Comparison of ENCODE assay signal across 9 cellular contexts in the genomic region with DNA sequence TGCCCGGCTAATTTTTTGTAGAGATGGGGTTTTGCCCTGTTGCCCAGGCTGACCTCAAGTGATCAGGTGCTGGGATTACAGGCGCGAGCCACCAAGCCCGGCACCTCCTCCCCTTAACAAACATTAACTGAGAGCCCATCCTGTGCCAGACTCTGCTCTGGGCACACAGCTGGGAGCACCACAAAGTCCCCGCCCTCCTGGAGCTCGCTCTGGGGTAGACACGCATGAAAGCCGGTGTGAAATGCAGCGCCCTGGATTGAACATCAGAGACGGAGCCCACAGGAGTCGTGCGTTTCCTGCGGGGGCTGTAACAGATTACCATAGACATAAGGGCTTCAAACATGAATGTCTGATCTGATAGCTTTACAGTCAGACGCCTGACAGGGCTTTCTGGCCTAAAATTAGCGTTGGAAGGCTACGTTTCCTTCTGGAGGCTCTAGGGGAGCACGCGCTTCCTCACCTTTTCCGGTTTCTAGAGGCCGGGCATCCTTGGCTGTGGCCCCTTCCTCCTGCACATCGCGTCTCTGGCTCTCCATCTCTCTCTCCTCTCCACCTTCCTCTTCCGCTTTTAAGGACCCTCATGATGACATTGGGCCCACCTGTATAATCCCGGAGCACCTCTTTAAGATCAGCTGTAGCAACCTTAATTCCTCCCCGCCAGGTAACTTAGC. TPM values are rescaled to one million over a fixed set of nuclear protein-coding genes. Genes with fewer than 3 reads are reported as not detected.
DNase-seq lines count a peak whose midpoint lies in the region; ATAC-seq and TF ChIP-seq lines count a peak whose summit lies in the region.
"Had no signal": no experiment of that assay in that cellular context is flagged by ENCODE, and none has a peak within 500 bp of the region (broad histone marks: within the 10 kb centered on the region; RNA-seq: fewer than 3 reads in every experiment).

No MANE protein-coding gene starts in this region.

- peaks cover 26% of the 10 kb centered on the region for H3K4me1 Mint-ChIP-seq in activated CD4-positive, alpha-beta memory T cell treated with anti-CD3 and anti-CD28 coated beads for 36 hours (ENCODE audit: low read depth)
- peaks cover 42 to 54% of the 10 kb centered on the region in 2 donors for H3K4me1 Mint-ChIP-seq in immature natural killer cell
- peaks cover 67% of the 10 kb centered on the region for H3K4me1 Mint-ChIP-seq in stimulated activated naive CD8-positive, alpha-beta T cell treated with anti-CD3 and anti-CD28 coated beads, Interleukin-15, amount 100 ng/mL, for 72 hours

- H3K9me3 ChIP-seq in BE2C: no peaks in the 10 kb centered on the region

- no peak for ATAC-seq in stimulated activated naive CD8-positive, alpha-beta T cell treated with anti-CD3 and anti-CD28 coated beads, Interleukin-15, amount 100 ng/mL, for 72 hours
- ATAC-seq in GM21515 (IDR thresholded peaks at IDR 0.05; ENCODE audit: unreplicated experiment) (no peak), HG02973 (IDR thresholded peaks at IDR 0.05; ENCODE audit: unreplicated experiment) (no peak)
- ATAC-seq: WTC11 had no signal

- H3K4me3 ChIP-seq in BE2C (ENCODE audit: low read depth, low read length): no peak overlapping the region

- CTCF ChIA-PET in activated CD4-positive, alpha-beta memory T cell treated with anti-CD3 and anti-CD28 coated beads for 36 hours (lab: Charles Lee): interaction anchor here (0.6 to 2.8 kb wide), 2 partner anchors 197 to 756 kb away, joined by 4 to 9 read pairs; a partner anchor contains a TSS

- peak overlapping the region; percentile 4 for H3K27ac Mint-ChIP-seq in activated CD4-positive, alpha-beta memory T cell treated with anti-CD3 and anti-CD28 coated beads for 36 hours
- H3K27ac Mint-ChIP-seq in immature natural killer cell: peak overlapping the region; percentile 67 to 91 (median 90)
- peak overlapping the region; percentile 95 to 97 for H3K27ac Mint-ChIP-seq in stimulated activated naive CD8-positive, alpha-beta T cell treated with anti-CD3 and anti-CD28 coated beads, Interleukin-15, amount 100 ng/mL, for 72 hours
- H3K27ac Mint-ChIP-seq: WTC11 had no signal

- intact Hi-C loops in activated CD4-positive, alpha-beta memory T cell treated with anti-CD3 and anti-CD28 coated beads for 36 hours (cut with micrococcal nuclease): loop anchor here (2.0 kb wide), 1 partner anchor 15 kb away; no protein-coding TSS in a partner anchor

- H3K4me3 Mint-ChIP-seq in activated CD4-positive, alpha-beta memory T cell treated with anti-CD3 and anti-CD28 coated beads for 36 hours: no peak overlapping the region
- H3K4me3 Mint-ChIP-seq in immature natural killer cell: peak overlapping the region in 4 of 5 donors; percentile 17 to 62 (median 36)
- H3K4me3 Mint-ChIP-seq in stimulated activated naive CD8-positive, alpha-beta T cell treated with anti-CD3 and anti-CD28 coated beads, Interleukin-15, amount 100 ng/mL, for 72 hours: peak overlapping the region; percentile 79 to 85
- H3K4me3 Mint-ChIP-seq: WTC11 had no signal

- H3K36me3 ChIP-seq in BE2C: no peaks in the 10 kb centered on the region

- no peaks in the 10 kb centered on the region for H3K9me3 Mint-ChIP-seq in activated CD4-positive, alpha-beta memory T cell treated with anti-CD3 and anti-CD28 coated beads for 36 hours
- no peaks in the 10 kb centered on the region for H3K9me3 Mint-ChIP-seq in immature natural killer cell
- no peaks in the 10 kb centered on the region for H3K9me3 Mint-ChIP-seq in stimulated activated naive CD8-positive, alpha-beta T cell treated with anti-CD3 and anti-CD28 coated beads, Interleukin-15, amount 100 ng/mL, for 72 hours

- TF ChIP-seq POLR2A in GM19193 (IDR thresholded peaks at IDR 0.05; ENCODE audit: extremely low read depth, insufficient read depth, insufficient read length): peak; percentile 45

- H3K36me3 Mint-ChIP-seq in activated CD4-positive, alpha-beta memory T cell treated with anti-CD3 and anti-CD28 coated beads for 36 hours: no peaks in the 10 kb centered on the region
- H3K36me3 Mint-ChIP-seq in immature natural killer cell: peaks cover 0 to 2% (median 0%) of the 10 kb centered on the region in 3 donors
- H3K36me3 Mint-ChIP-seq: WTC11 had no signal

- H3K27me3 ChIP-seq in BE2C: no peaks in the 10 kb centered on the region

- no peak for DNase-seq in activated CD4-positive, alpha-beta memory T cell treated with anti-CD3 and anti-CD28 coated beads for 36 hours
- no peak for DNase-seq in immature natural killer cell
- no peak for DNase-seq in stimulated activated naive CD8-positive, alpha-beta T cell treated with anti-CD3 and anti-CD28 coated beads, Interleukin-15, amount 100 ng/mL, for 72 hours
- DNase-seq in BE2C: no peak
- no peak for DNase-seq in cerebellar cortex (ENCODE audit: low spot score)

- no peaks in the 10 kb centered on the region for H3K4me1 ChIP-seq in BE2C

- H3K27me3 Mint-ChIP-seq in activated CD4-positive, alpha-beta memory T cell treated with anti-CD3 and anti-CD28 coated beads for 36 hours: peaks cover 5% of the 10 kb centered on the region
- peaks cover 0 to 6% (median 2%) of the 10 kb centered on the region in 3 donors for H3K27me3 Mint-ChIP-seq in immature natural killer cell (ENCODE audit: low read depth in 3 of 3)
- peaks cover 9% of the 10 kb centered on the region for H3K27me3 Mint-ChIP-seq in stimulated activated naive CD8-positive, alpha-beta T cell treated with anti-CD3 and anti-CD28 coated beads, Interleukin-15, amount 100 ng/mL, for 72 hours

- POLR2A ChIA-PET in activated CD4-positive, alpha-beta memory T cell treated with anti-CD3 and anti-CD28 coated beads for 36 hours (lab: Charles Lee): no interaction called here

- no peak for TF ChIP-seq CTCF in BE2C (IDR thresholded peaks at IDR 0.05; ENCODE audit: low read depth, low read length)

RNA-seq across cellular contexts. Expression of a gene that starts 14.4 kb away (rescaled TPM):
- 1 to 10 TPM; 5.9 to 7.8 TPM for total RNA-seq in activated CD4-positive, alpha-beta memory T cell treated with anti-CD3 and anti-CD28 coated beads for 36 hours
- polyA plus RNA-seq in immature natural killer cell: 10 to 100 TPM; 38.3 to 89.0 (median 54.3) TPM
- polyA plus RNA-seq in BE2C (2012; ENCODE audit: insufficient read depth, insufficient read length, low read depth): 70.5 TPM

Comparison
In these comparisons a context has a peak if more than half of its experiments do, and no peak if none do; other contexts are left out.
1. H3K27ac Mint-ChIP-seq: peak in every context shown above with its lines; median percentile 96 in stimulated activated naive CD8-positive, alpha-beta T cell treated with anti-CD3 and anti-CD28 coated beads, Interleukin-15, amount 100 ng/mL, for 72 hours; 90 in immature natural killer cell; 4 in activated CD4-positive, alpha-beta memory T cell treated with anti-CD3 and anti-CD28 coated beads for 36 hours.